ENCODE assay signal across 19 cellular contexts in genomic region chr11:10800292-10800691, GRCh38. TPM values are rescaled to one million over a fixed set of nuclear protein-coding genes. Genes with fewer than 3 reads are reported as not detected.
DNase-seq lines count a peak whose midpoint lies in the region; ATAC-seq and TF ChIP-seq lines count a peak whose summit lies in the region.
"Had no signal": no experiment of that assay in that cellular context is flagged by ENCODE, and none has a peak within 500 bp of the region (broad histone marks: within the 10 kb centered on the region; RNA-seq: fewer than 3 reads in every experiment).

No MANE protein-coding gene starts in this region.

- CTCF ChIA-PET in Caco-2 (lab: Charles Lee) = no interaction called here
- CTCF ChIA-PET in activated CD8-positive, alpha-beta T cell treated with anti-CD3 and anti-CD28 coated beads, Interleukin-2, amount 10 ng/mL, durations not matched to agents 7 days and 5 days (lab: Charles Lee) = interaction anchor here (1.5 to 2.8 kb wide), 3 partner anchors 30 to 79 kb away, joined by 4 to 17 read pairs (median 5); no protein-coding TSS in a partner anchor
- CTCF ChIA-PET in naive thymus-derived CD4-positive, alpha-beta T cell (lab: Charles Lee) = interaction anchor here (0.9 kb wide), 1 partner anchor 9 kb away, joined by 5 read pairs; no protein-coding TSS in a partner anchor
- CTCF ChIA-PET in HEK293T (lab: Yijun Ruan, JAX) = no interaction called here

- H3K27ac Mint-ChIP-seq in CD4-positive, CD25-positive, alpha-beta regulatory T cell = peak overlapping the region in 2 of 3 donors; percentile 66 to 74
- H3K27ac Mint-ChIP-seq in Caco-2 (ENCODE audit: unreplicated experiment) = no peak overlapping the region
- peak overlapping the region; percentile 71 for H3K27ac Mint-ChIP-seq in activated CD8-positive, alpha-beta T cell treated with anti-CD3 and anti-CD28 coated beads, Interleukin-2, amount 10 ng/mL, durations not matched to agents 7 days and 5 days
- H3K27ac Mint-ChIP-seq in naive thymus-derived CD4-positive, alpha-beta T cell = peak overlapping the region in 8 of 9 donors; percentile 14 to 87 (median 79)

- ATAC-seq in CD4-positive, CD25-positive, alpha-beta regulatory T cell (ENCODE audit: low read depth in 2 of 2) = peak in 1 of 2 donors; percentile 23
- peak; percentile 2 for ATAC-seq in activated CD8-positive, alpha-beta T cell treated with anti-CD3 and anti-CD28 coated beads, Interleukin-2, amount 10 ng/mL, durations not matched to agents 7 days and 5 days
- peak; percentile 27 for ATAC-seq in naive thymus-derived CD4-positive, alpha-beta T cell
- ATAC-seq in GM21423 (IDR thresholded peaks at IDR 0.05; ENCODE audit: unreplicated experiment) = no peak
- ATAC-seq: sciatic nerve had no signal

- no peaks in the 10 kb centered on the region for H3K27me3 Mint-ChIP-seq in CD4-positive, CD25-positive, alpha-beta regulatory T cell
- no peaks in the 10 kb centered on the region for H3K27me3 Mint-ChIP-seq in Caco-2 (ENCODE audit: insufficient read depth, unreplicated experiment)
- H3K27me3 Mint-ChIP-seq in activated CD8-positive, alpha-beta T cell treated with anti-CD3 and anti-CD28 coated beads, Interleukin-2, amount 10 ng/mL, durations not matched to agents 7 days and 5 days (ENCODE audit: low read depth) = no peaks in the 10 kb centered on the region
- no peaks in the 10 kb centered on the region for H3K27me3 Mint-ChIP-seq in naive thymus-derived CD4-positive, alpha-beta T cell

- no peak for TF ChIP-seq CTCF in Caco-2 (IDR thresholded peaks at IDR 0.05; ENCODE audit: insufficient read depth in 1 of 2, low read depth in 1 of 2, low read length in 1 of 2, severe bottlenecking in 1 of 2, unreplicated experiment in 1 of 2)

- H3K27me3 ChIP-seq in CD4-positive, CD25-positive, alpha-beta regulatory T cell (ENCODE audit: control insufficient read depth, insufficient read depth, low read length) = no peaks in the 10 kb centered on the region
- no peaks in the 10 kb centered on the region for H3K27me3 ChIP-seq in Caco-2 (replicated peaks; ENCODE audit: control insufficient read depth, insufficient read depth, low read length)
- no peaks in the 10 kb centered on the region for H3K27me3 ChIP-seq in naive thymus-derived CD4-positive, alpha-beta T cell (ENCODE audit: control insufficient read depth in 2 of 2, insufficient read depth in 2 of 2, low read length in 2 of 2)
- H3K27me3 ChIP-seq: adrenal gland, testis had no signal

- H3K4me1 Mint-ChIP-seq in CD4-positive, CD25-positive, alpha-beta regulatory T cell = peaks cover 36 to 87% (median 70%) of the 10 kb centered on the region in 4 donors
- no peaks in the 10 kb centered on the region for H3K4me1 Mint-ChIP-seq in Caco-2 (ENCODE audit: low read depth, unreplicated experiment)
- H3K4me1 Mint-ChIP-seq in activated CD8-positive, alpha-beta T cell treated with anti-CD3 and anti-CD28 coated beads, Interleukin-2, amount 10 ng/mL, durations not matched to agents 7 days and 5 days (ENCODE audit: low read depth) = peaks cover 78% of the 10 kb centered on the region
- peaks cover 45 to 81% (median 70%) of the 10 kb centered on the region in 7 donors for H3K4me1 Mint-ChIP-seq in naive thymus-derived CD4-positive, alpha-beta T cell

- DNase-seq in CD4-positive, CD25-positive, alpha-beta regulatory T cell = peak in 1 of 3 donors; percentile 38
- DNase-seq in Caco-2 = no peak
- no peak for DNase-seq in activated CD8-positive, alpha-beta T cell treated with anti-CD3 and anti-CD28 coated beads, Interleukin-2, amount 10 ng/mL, durations not matched to agents 7 days and 5 days
- DNase-seq in naive thymus-derived CD4-positive, alpha-beta T cell = peak in 2 of 9 donors; percentile 25 to 28
- DNase-seq in HEK293T (ENCODE audit: extremely low spot score) = no peak
- DNase-seq in NCI-H69 (lab: John Stamatoyannopoulos, UW) = no peak
- DNase-seq: adrenal gland; caudate nucleus; DMS79; effector CD8-positive, alpha-beta T cell; KBM-7; mesendoderm; NCI-H1092 treated with DMSO at 0.1 percent for 48 hours; NCI-H774; occipital lobe; stimulated activated CD4-positive, alpha-beta T cell treated with anti-CD3 and anti-CD28 coated beads, Interleukin-1b, Interleukin-23, amount 100 ng/mL, for 48 hours; testis had no signal

- H3K4me3 Mint-ChIP-seq in CD4-positive, CD25-positive, alpha-beta regulatory T cell = peak overlapping the region in 3 of 4 donors; percentile 9 to 25 (median 22)
- no peak overlapping the region for H3K4me3 Mint-ChIP-seq in Caco-2 (ENCODE audit: unreplicated experiment)
- H3K4me3 Mint-ChIP-seq in activated CD8-positive, alpha-beta T cell treated with anti-CD3 and anti-CD28 coated beads, Interleukin-2, amount 10 ng/mL, durations not matched to agents 7 days and 5 days = no peak overlapping the region
- H3K4me3 Mint-ChIP-seq in naive thymus-derived CD4-positive, alpha-beta T cell = peak overlapping the region in 6 of 10 donors; percentile 24 to 60 (median 47)

- H3K4me3 ChIP-seq in CD4-positive, CD25-positive, alpha-beta regulatory T cell (ENCODE audit: low read depth, low read length) = peak overlapping the region; percentile 22
- no peak overlapping the region for H3K4me3 ChIP-seq in Caco-2 (ENCODE audit: low read depth, low read length)
- H3K4me3 ChIP-seq in naive thymus-derived CD4-positive, alpha-beta T cell (ENCODE audit: low read length) = no peak overlapping the region
- H3K4me3 ChIP-seq: adrenal gland, testis had no signal

- no peaks in the 10 kb centered on the region for H3K9me3 ChIP-seq in CD4-positive, CD25-positive, alpha-beta regulatory T cell (ENCODE audit: control insufficient read depth in 2 of 2, low read length in 2 of 2)
- H3K9me3 ChIP-seq in Caco-2 = no peaks in the 10 kb centered on the region
- H3K9me3 ChIP-seq in naive thymus-derived CD4-positive, alpha-beta T cell (ENCODE audit: control insufficient read depth in 2 of 3, low read length in 3 of 3) = no peaks in the 10 kb centered on the region
- H3K9me3 ChIP-seq: adrenal gland, testis had no signal

- intact Hi-C loops in Caco-2 (cut with micrococcal nuclease; ENCODE audit: unreplicated experiment) = no loop called here
- intact Hi-C loops in naive thymus-derived CD4-positive, alpha-beta T cell (cut with micrococcal nuclease) = no loop called here

- peaks cover 66% of the 10 kb centered on the region for H3K4me1 ChIP-seq in CD4-positive, CD25-positive, alpha-beta regulatory T cell (ENCODE audit: control insufficient read depth, insufficient read depth, low read length, poor library complexity, severe bottlenecking)
- no peaks in the 10 kb centered on the region for H3K4me1 ChIP-seq in Caco-2
- H3K4me1 ChIP-seq in naive thymus-derived CD4-positive, alpha-beta T cell (ENCODE audit: control insufficient read depth in 2 of 2, insufficient read depth in 2 of 2, low read length in 2 of 2) = peaks cover 45 to 56% of the 10 kb centered on the region in 2 donors
- H3K4me1 ChIP-seq: testis had no signal

- POLR2A ChIA-PET in Caco-2 (lab: Charles Lee) = interaction anchor here (5.6 kb wide), 1 partner anchor 9 kb away, joined by 49 read pairs; the partner anchor contains the start of gene EIF4G2
- POLR2A ChIA-PET in activated CD8-positive, alpha-beta T cell treated with anti-CD3 and anti-CD28 coated beads, Interleukin-2, amount 10 ng/mL, durations not matched to agents 7 days and 5 days (lab: Charles Lee) = interaction anchor here (2.0 to 4.4 kb wide), 2 partner anchors 9 to 57 kb away, joined by 10 to 56 read pairs; partner anchors contain the start of genes EIF4G2 and ZBED5
- POLR2A ChIA-PET in naive thymus-derived CD4-positive, alpha-beta T cell (lab: Charles Lee) = interaction anchor here (1.5 to 6.9 kb wide), 2 partner anchors 9 to 350 kb away, joined by 3 to 88 read pairs; partner anchors contain the start of gene EIF4G2
- POLR2A ChIA-PET in HEK293T (lab: Yijun Ruan, JAX) = interaction anchor here (5.5 kb wide), 1 partner anchor 8 kb away, joined by 63 read pairs; the partner anchor contains the start of gene EIF4G2

- BruUV-seq in Caco-2 (replicated peaks; lab: Mats Ljungman, UMichigan) = TSS peak; percentile 16

- no peak overlapping the region for H3K27ac ChIP-seq in CD4-positive, CD25-positive, alpha-beta regulatory T cell (ENCODE audit: insufficient read depth, low read length, poor library complexity, severe bottlenecking)
- peak overlapping the region; percentile 57 for H3K27ac ChIP-seq in naive thymus-derived CD4-positive, alpha-beta T cell (ENCODE audit: low read depth, low read length)
- H3K27ac ChIP-seq: adrenal gland, testis had no signal

- peaks cover 65% of the 10 kb centered on the region for H3K36me3 Mint-ChIP-seq in CD4-positive, CD25-positive, alpha-beta regulatory T cell
- peaks cover 99% of the 10 kb centered on the region for H3K36me3 Mint-ChIP-seq in Caco-2 (ENCODE audit: insufficient read depth, unreplicated experiment)
- peaks cover 92% of the 10 kb centered on the region for H3K36me3 Mint-ChIP-seq in activated CD8-positive, alpha-beta T cell treated with anti-CD3 and anti-CD28 coated beads, Interleukin-2, amount 10 ng/mL, durations not matched to agents 7 days and 5 days (ENCODE audit: low read depth)
- peaks cover 23 to 84% (median 55%) of the 10 kb centered on the region in 5 donors for H3K36me3 Mint-ChIP-seq in naive thymus-derived CD4-positive, alpha-beta T cell

- no peaks in the 10 kb centered on the region for H3K9me3 Mint-ChIP-seq in CD4-positive, CD25-positive, alpha-beta regulatory T cell
- H3K9me3 Mint-ChIP-seq in Caco-2 (ENCODE audit: unreplicated experiment) = no peaks in the 10 kb centered on the region
- H3K9me3 Mint-ChIP-seq in activated CD8-positive, alpha-beta T cell treated with anti-CD3 and anti-CD28 coated beads, Interleukin-2, amount 10 ng/mL, durations not matched to agents 7 days and 5 days (ENCODE audit: insufficient read depth) = no peaks in the 10 kb centered on the region
- no peaks in the 10 kb centered on the region for H3K9me3 Mint-ChIP-seq in naive thymus-derived CD4-positive, alpha-beta T cell

- peaks cover 93% of the 10 kb centered on the region for H3K36me3 ChIP-seq in CD4-positive, CD25-positive, alpha-beta regulatory T cell (ENCODE audit: control insufficient read depth, insufficient read depth, low read length)
- H3K36me3 ChIP-seq in Caco-2 (ENCODE audit: control insufficient read depth, insufficient read depth, low read length) = peaks cover 10% of the 10 kb centered on the region
- H3K36me3 ChIP-seq in naive thymus-derived CD4-positive, alpha-beta T cell (ENCODE audit: control insufficient read depth in 2 of 3, insufficient read depth in 3 of 3, low read length in 3 of 3) = peaks cover 51 to 91% (median 77%) of the 10 kb centered on the region in 3 experiments

RNA-seq across cellular contexts. Expression of gene EIF4G2, which starts 8.4 kb away (rescaled TPM):
- 839 TPM for total RNA-seq in CD4-positive, CD25-positive, alpha-beta regulatory T cell
- polyA plus RNA-seq in CD4-positive, CD25-positive, alpha-beta regulatory T cell = 100 to 1,000 TPM; 367 to 423 (median 413) TPM
- 1,233 and 1,287 TPM in 2 replicates for total RNA-seq in Caco-2 (2022)
- total RNA-seq in activated CD8-positive, alpha-beta T cell treated with anti-CD3 and anti-CD28 coated beads, Interleukin-2, amount 10 ng/mL, durations not matched to agents 7 days and 5 days = 100 to 1,000 TPM; 667 to 682 TPM
- 100 to 1,000 TPM; 596 to 843 (median 720) TPM for total RNA-seq in naive thymus-derived CD4-positive, alpha-beta T cell
- 100 to 1,000 TPM; 320 to 532 TPM for polyA plus RNA-seq in naive thymus-derived CD4-positive, alpha-beta T cell

RNA-seq across cellular contexts. Expression of gene CTR9, which starts 49.2 kb away (rescaled TPM):
- 27.9 TPM for total RNA-seq in CD4-positive, CD25-positive, alpha-beta regulatory T cell
- 10 to 100 TPM; 45.4 to 52.2 (median 47.4) TPM for polyA plus RNA-seq in CD4-positive, CD25-positive, alpha-beta regulatory T cell
- 51.1 and 54.0 TPM in 2 replicates for total RNA-seq in Caco-2 (2022)
- 10 to 100 TPM; 43.4 to 44.0 TPM for total RNA-seq in activated CD8-positive, alpha-beta T cell treated with anti-CD3 and anti-CD28 coated beads, Interleukin-2, amount 10 ng/mL, durations not matched to agents 7 days and 5 days
- 10 to 100 TPM; 23.8 to 64.0 (median 47.8) TPM for total RNA-seq in naive thymus-derived CD4-positive, alpha-beta T cell
- polyA plus RNA-seq in naive thymus-derived CD4-positive, alpha-beta T cell = 10 to 100 TPM; 54.3 to 70.3 TPM

RNA-seq across cellular contexts. Expression of gene ZBED5, which starts 57.6 kb away (rescaled TPM):
- 62.6 TPM for total RNA-seq in CD4-positive, CD25-positive, alpha-beta regulatory T cell
- 10 to 100 TPM; 14.7 to 22.4 (median 18.0) TPM for polyA plus RNA-seq in CD4-positive, CD25-positive, alpha-beta regulatory T cell
- 42.1 and 53.2 TPM in 2 replicates for total RNA-seq in Caco-2 (2022)
- 10 to 100 TPM; 33.7 to 35.6 TPM for total RNA-seq in activated CD8-positive, alpha-beta T cell treated with anti-CD3 and anti-CD28 coated beads, Interleukin-2, amount 10 ng/mL, durations not matched to agents 7 days and 5 days
- total RNA-seq in naive thymus-derived CD4-positive, alpha-beta T cell = 100 to 1,000 TPM in 2 of 5 experiments, 10 to 100 TPM in 3; 56.7 to 146 (median 94.0) TPM
- 10 to 100 TPM; 18.3 to 19.6 TPM for polyA plus RNA-seq in naive thymus-derived CD4-positive, alpha-beta T cell

Comparison
In these comparisons a context has a peak if more than half of its experiments do, and no peak if none do; other contexts are left out.
1. H3K4me3 Mint-ChIP-seq: peak in CD4-positive, CD25-positive, alpha-beta regulatory T cell (3 of 4) and naive thymus-derived CD4-positive, alpha-beta T cell (6 of 10); none in Caco-2 (single experiment) and activated CD8-positive, alpha-beta T cell treated with anti-CD3 and anti-CD28 coated beads, Interleukin-2, amount 10 ng/mL, durations not matched to agents 7 days and 5 days (single experiment).
2. CTCF ChIA-PET loops: an anchor here in activated CD8-positive, alpha-beta T cell treated with anti-CD3 and anti-CD28 coated beads, Interleukin-2, amount 10 ng/mL, durations not matched to agents 7 days and 5 days (1.5 to 2.8 kb wide) and naive thymus-derived CD4-positive, alpha-beta T cell (0.9 kb wide); none called in Caco-2 and HEK293T.